19 cellular contexts compared by ENCODE assay signal in the genomic region with DNA sequence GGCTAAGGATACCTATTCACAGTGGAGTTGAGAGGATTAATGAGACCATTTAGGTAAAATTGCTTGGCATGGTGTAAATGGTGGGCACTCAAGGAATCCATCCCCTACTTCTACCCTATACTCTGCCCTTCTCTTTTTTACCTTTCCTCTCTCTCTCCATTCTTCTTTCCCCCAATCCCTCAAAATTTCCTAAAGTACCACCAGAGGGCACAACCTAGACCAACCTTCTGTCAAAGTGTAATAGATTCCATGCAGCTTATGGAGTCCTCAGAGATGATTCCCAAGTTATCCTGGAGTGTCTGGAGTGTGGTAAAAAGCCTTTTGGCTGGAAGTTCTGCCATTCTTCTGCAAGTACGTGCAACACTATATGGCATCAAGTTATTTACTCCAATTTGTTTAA. TPM values are rescaled to one million over a fixed set of nuclear protein-coding genes. Genes with fewer than 3 reads are reported as not detected.
DNase-seq lines count a peak whose midpoint lies in the region; ATAC-seq, FAIRE-seq and TF ChIP-seq lines count a peak whose summit lies in the region.
"Had no signal": no experiment of that assay in that cellular context is flagged by ENCODE, and none has a peak within 500 bp of the region (broad histone marks: within the 10 kb centered on the region; RNA-seq: fewer than 3 reads in every experiment).

No MANE protein-coding gene starts in this region.

- H3K4me1 ChIP-seq in mammary epithelial cell (ENCODE audit: insufficient read depth, low read length), result peaks cover under 1% of the 10 kb centered on the region
- H3K4me1 ChIP-seq: gastroesophageal sphincter, Peyer's patch had no signal

- no peak overlapping the region for H3K4me3 ChIP-seq in AG10803 (ENCODE audit: low read length)
- no peak overlapping the region for H3K4me3 ChIP-seq in mammary epithelial cell (replicated peaks in 1 of 3; ENCODE audit: insufficient read depth in 1 of 3, low read depth in 2 of 3, low read length in 3 of 3)
- H3K4me3 ChIP-seq: gastroesophageal sphincter, Peyer's patch had no signal

- dilution Hi-C loops in mammary epithelial cell (cut with HindIII; ENCODE audit: low sequenced_read_pairs), result no loop called here

- FAIRE-seq in HTR-8/SVneo (lab: Jason Lieb, UNC), result no peak

- H3K9me3 ChIP-seq in mammary epithelial cell (replicated peaks; ENCODE audit: insufficient read depth, low read length), result no peaks in the 10 kb centered on the region
- H3K9me3 ChIP-seq: gastroesophageal sphincter, Peyer's patch had no signal

- no peak overlapping the region for H3K4me2 ChIP-seq in mammary epithelial cell (ENCODE audit: insufficient read depth, low read depth, low read length)

- no peaks in the 10 kb centered on the region for H3K79me2 ChIP-seq in mammary epithelial cell (ENCODE audit: insufficient read depth, low read length)

- intact Hi-C loops in mammary epithelial cell (cut with micrococcal nuclease), result loop anchor here (1.0 kb wide), 1 partner anchor 253 kb away; no protein-coding TSS in a partner anchor

- no TSS peak for BruUV-seq in mammary epithelial cell (replicated peaks; lab: Mats Ljungman, UMichigan)

- peak; percentile 35 for TF ChIP-seq CTCF in AG10803 (conservative IDR thresholded peaks at IDR 0.05; ENCODE audit: low read length)
- TF ChIP-seq CTCF in mammary epithelial cell (conservative IDR thresholded peaks at IDR 0.05 in 1 of 2, IDR thresholded peaks at IDR 0.05 in 1 of 2; ENCODE audit: extremely low read depth in 1 of 2, insufficient read depth in 1 of 2, low read depth in 1 of 2, low read length in 2 of 2), result peak; percentile 7 to 41

- H4K20me1 ChIP-seq in mammary epithelial cell (ENCODE audit: insufficient read depth, low read length), result no peaks in the 10 kb centered on the region

- no peak overlapping the region for H3K9ac ChIP-seq in mammary epithelial cell (ENCODE audit: insufficient read depth, low read length)

- DNase-seq in AG10803 (ENCODE audit: low read depth) (no peak), HTR-8/SVneo (ENCODE audit: insufficient read length, low spot score) (peak; percentile 13), mammary epithelial cell (no peak), left lobe of liver (ENCODE audit: low spot score) (no peak), cerebellar nuclear complex (lab: John Stamatoyannopoulos, UW) (no peak), AG08395 (ENCODE audit: low spot score) (no peak), SIG-M5 treated with dmso at 0.1 percent for 504 hours (lab: John Stamatoyannopoulos, UW; ENCODE audit: unreplicated experiment) (no peak), hepatic stellate cell (ENCODE audit: low spot score) (no peak)
- DNase-seq: activated CD4-positive, alpha-beta memory T cell treated with anti-CD3 and anti-CD28 coated beads, Interleukin-2, amount 10 ng/mL, durations not matched to agents 7 days and 5 days; aorta; GDM1; islet precursor cell; naive B cell; NCI-H2227 treated with DMSO at 0.1 percent for 48 hours; Peyer's patch; retina; stimulated activated naive B cell treated with anti-CD40 and anti-IgM and Interleukin-4, amounts not matched to agents 10 μg/mL and 1 μg/mL and 100 μg/mL, for 72 hours had no signal

- H3K27ac ChIP-seq in mammary epithelial cell (ENCODE audit: insufficient read depth, low read depth, low read length), result no peak overlapping the region
- H3K27ac ChIP-seq: gastroesophageal sphincter, Peyer's patch had no signal

- in situ Hi-C loops in mammary epithelial cell (cut with MboI; ENCODE audit: low sequenced_read_pairs in 2 of 2), result no loop called here

- H3K27me3 ChIP-seq in mammary epithelial cell (ENCODE audit: insufficient read depth, low read length), result no peaks in the 10 kb centered on the region
- H3K27me3 ChIP-seq: gastroesophageal sphincter, Peyer's patch had no signal

- ATAC-seq in left lobe of liver, result peak; percentile 77
- ATAC-seq: gastroesophageal sphincter; stimulated activated naive B cell treated with anti-CD40 and anti-IgM and Interleukin-4, amounts not matched to agents 10 μg/mL and 1 μg/mL and 100 μg/mL, for 72 hours had no signal

- CTCF ChIA-PET in mammary epithelial cell (lab: Charles Lee; ENCODE audit: low non-redundant PET), result no interaction called here

- H3K36me3 ChIP-seq in mammary epithelial cell (ENCODE audit: insufficient read depth, low read length), result no peaks in the 10 kb centered on the region
- H3K36me3 ChIP-seq: gastroesophageal sphincter, Peyer's patch had no signal

- WGBS in mammary epithelial cell (ENCODE audit: low coverage, missing lambda C conversion rate), result 70% methylated on average over 1 of the region's 1 CpG

- H2AFZ ChIP-seq in mammary epithelial cell (ENCODE audit: low read depth, low read length), result no peak overlapping the region

RNA-seq across cellular contexts. Expression of a gene that starts 33.0 kb away (rescaled TPM):
- total RNA-seq in mammary epithelial cell (not detected), left lobe of liver (not detected)
- polyA plus RNA-seq in mammary epithelial cell, result not detected
- not detected for polyA minus RNA-seq in mammary epithelial cell
- total RNA-seq: activated CD4-positive, alpha-beta memory T cell treated with anti-CD3 and anti-CD28 coated beads, Interleukin-2, amount 10 ng/mL, durations not matched to agents 7 days and 5 days; activated T-helper 2 cell treated with anti-CD3 and anti-CD28 coated beads, Interferon-gamma antibody, Interleukin-2, Interleukin-4, amounts not matched to agents 10 μg/mL and 5 μg/mL and 100 μg/mL, durations not matched to agents 14 hours and 24 hours and 36 hours; aorta; gastroesophageal sphincter; Peyer's patch had no signal
- polyA plus RNA-seq: aorta had no signal
